In genomic region chr3:14485981-14486380, GRCh38 we compare ENCODE assay signal across 19 cellular contexts. TPM values are rescaled to one million over a fixed set of nuclear protein-coding genes. Genes with fewer than 3 reads are reported as not detected.
"Had no signal": no experiment of that assay in that cellular context is flagged by ENCODE, and none has a peak within 500 bp of the region (broad histone marks: within the 10 kb centered on the region; RNA-seq: fewer than 3 reads in every experiment).

No MANE protein-coding gene starts in this region.

- ATAC-seq: gastrocnemius medialis, mucosa of descending colon had no signal

- H3K4me1 ChIP-seq: neural progenitor cell, prostate gland had no signal

- H3K4me1 Mint-ChIP-seq: neural progenitor cell had no signal

- H3K9me3 Mint-ChIP-seq: activated T-helper 2 cell treated with anti-CD3 and anti-CD28 coated beads, Interferon-gamma antibody, Interleukin-2, Interleukin-4, amounts not matched to agents 10 μg/mL and 5 μg/mL and 100 μg/mL, durations not matched to agents 14 hours and 24 hours and 36 hours; neural progenitor cell; type B pancreatic cell had no signal

- DNase-seq: activated CD4-positive, alpha-beta T cell treated with anti-CD3 and anti-CD28 coated beads, Interleukin-2, amount 50 U/mL, for 48 hours; activated naive CD4-positive, alpha-beta T cell; adrenal gland; central memory CD4-positive, alpha-beta T cell; gastrocnemius medialis; hippocampal formation; mesendoderm; stimulated activated CD4-positive, alpha-beta T cell treated with anti-CD3 and anti-CD28 coated beads, Interleukin-4, amount 100 ng/mL, for 1 hour; stimulated activated naive CD4-positive, alpha-beta T cell treated with Interleukin-2 at 50 U/mL for 16 hours; T-helper 9 cell had no signal

- H3K9ac ChIP-seq: neural progenitor cell had no signal

- H3K4me2 ChIP-seq: neural progenitor cell had no signal

- H3K27me3 Mint-ChIP-seq: activated naive CD8-positive, alpha-beta T cell; type B pancreatic cell had no signal

- H3K27ac ChIP-seq: adrenal gland, coronary artery, esophagus muscularis mucosa, gastrocnemius medialis, neural progenitor cell, prostate gland, thoracic aorta had no signal

- H3K4me3 Mint-ChIP-seq: activated naive CD8-positive, alpha-beta T cell; neural progenitor cell; type B pancreatic cell had no signal

- H3K36me3 ChIP-seq: neural progenitor cell, prostate gland had no signal

- H2AFZ ChIP-seq: neural progenitor cell had no signal

- H3K9me3 ChIP-seq: adrenal gland, esophagus muscularis mucosa, gastrocnemius medialis, mucosa of descending colon, prostate gland, thoracic aorta had no signal

- H3K4me3 ChIP-seq: adrenal gland, coronary artery, esophagus muscularis mucosa, gastrocnemius medialis, mucosa of descending colon, neural progenitor cell, prostate gland, thoracic aorta had no signal

- H3K27ac Mint-ChIP-seq: activated naive CD8-positive, alpha-beta T cell; activated T-helper 2 cell treated with anti-CD3 and anti-CD28 coated beads, Interferon-gamma antibody, Interleukin-2, Interleukin-4, amounts not matched to agents 10 μg/mL and 5 μg/mL and 100 μg/mL, durations not matched to agents 14 hours and 24 hours and 36 hours; type B pancreatic cell had no signal

- H3K27me3 ChIP-seq: adrenal gland, esophagus muscularis mucosa, gastrocnemius medialis, neural progenitor cell had no signal

RNA-seq across cellular contexts. Expression of gene GRIP2, which starts 54.2 kb away (rescaled TPM):
- total RNA-seq: activated T-helper 2 cell treated with anti-CD3 and anti-CD28 coated beads, Interferon-gamma antibody, Interleukin-2, Interleukin-4, amounts not matched to agents 10 μg/mL and 5 μg/mL and 100 μg/mL, durations not matched to agents 14 hours and 24 hours and 36 hours had no signal
